In genomic region chr16:10740000-10740844, GRCh38 we compare ENCODE assay signal across 20 cellular contexts. TPM values are rescaled to one million over a fixed set of nuclear protein-coding genes. Genes with fewer than 3 reads are reported as not detected.
DNase-seq lines count a peak whose midpoint lies in the region; ATAC-seq and TF ChIP-seq lines count a peak whose summit lies in the region.
"Had no signal": no experiment of that assay in that cellular context is flagged by ENCODE, and none has a peak within 500 bp of the region (broad histone marks: within the 10 kb centered on the region; RNA-seq: fewer than 3 reads in every experiment).

No MANE protein-coding gene starts in this region.

- peaks cover 2% of the 10 kb centered on the region for H3K36me3 Mint-ChIP-seq in activated naive CD8-positive, alpha-beta T cell treated with anti-CD3 and anti-CD28 coated beads, Interleukin-2, amount 10 ng/mL, durations not matched to agents 7 days and 5 days
- H3K36me3 Mint-ChIP-seq in activated naive CD8-positive, alpha-beta T cell treated with anti-CD3 and anti-CD28 coated beads for 36 hours: peaks cover 4% of the 10 kb centered on the region
- peaks cover 3% of the 10 kb centered on the region for H3K36me3 Mint-ChIP-seq in activated CD8-positive, alpha-beta T cell treated with anti-CD3 and anti-CD28 coated beads for 36 hours (ENCODE audit: low read depth)
- H3K36me3 Mint-ChIP-seq in glutamatergic neuron (ENCODE audit: unreplicated experiment): no peaks in the 10 kb centered on the region
- H3K36me3 Mint-ChIP-seq in type B pancreatic cell: peaks cover 6% of the 10 kb centered on the region

- H3K27me3 Mint-ChIP-seq in activated naive CD8-positive, alpha-beta T cell treated with anti-CD3 and anti-CD28 coated beads, Interleukin-2, amount 10 ng/mL, durations not matched to agents 7 days and 5 days: no peaks in the 10 kb centered on the region
- no peaks in the 10 kb centered on the region for H3K27me3 Mint-ChIP-seq in activated naive CD8-positive, alpha-beta T cell treated with anti-CD3 and anti-CD28 coated beads for 36 hours
- H3K27me3 Mint-ChIP-seq in activated CD8-positive, alpha-beta T cell treated with anti-CD3 and anti-CD28 coated beads for 36 hours: no peaks in the 10 kb centered on the region
- H3K27me3 Mint-ChIP-seq in glutamatergic neuron (ENCODE audit: unreplicated experiment): peaks cover 8% of the 10 kb centered on the region
- no peaks in the 10 kb centered on the region for H3K27me3 Mint-ChIP-seq in type B pancreatic cell

- H3K9me3 Mint-ChIP-seq in activated naive CD8-positive, alpha-beta T cell treated with anti-CD3 and anti-CD28 coated beads, Interleukin-2, amount 10 ng/mL, durations not matched to agents 7 days and 5 days: no peaks in the 10 kb centered on the region
- H3K9me3 Mint-ChIP-seq in activated naive CD8-positive, alpha-beta T cell treated with anti-CD3 and anti-CD28 coated beads for 36 hours: no peaks in the 10 kb centered on the region
- H3K9me3 Mint-ChIP-seq in activated CD8-positive, alpha-beta T cell treated with anti-CD3 and anti-CD28 coated beads for 36 hours: no peaks in the 10 kb centered on the region
- H3K9me3 Mint-ChIP-seq in glutamatergic neuron (ENCODE audit: unreplicated experiment) (peaks cover 3% of the 10 kb centered on the region), type B pancreatic cell (no peaks in the 10 kb centered on the region)

- CTCF ChIA-PET in activated CD8-positive, alpha-beta T cell treated with anti-CD3 and anti-CD28 coated beads for 36 hours (lab: Charles Lee): interaction anchor here (1.1 to 6.8 kb wide), 2 partner anchors 179 to 225 kb away, joined by 4 to 74 read pairs; no protein-coding TSS in a partner anchor

- TF ChIP-seq CTCF in activated CD8-positive, alpha-beta T cell treated with anti-CD3 and anti-CD28 coated beads for 36 hours (IDR thresholded peaks at IDR 0.05): no peak
- TF ChIP-seq CTCF in glutamatergic neuron (IDR thresholded peaks at IDR 0.05; ENCODE audit: partially characterized antibody, unreplicated experiment) (no peak), type B pancreatic cell (conservative IDR thresholded peaks at IDR 0.05) (no peak)

- peaks cover 51% of the 10 kb centered on the region for H3K4me1 Mint-ChIP-seq in activated naive CD8-positive, alpha-beta T cell treated with anti-CD3 and anti-CD28 coated beads, Interleukin-2, amount 10 ng/mL, durations not matched to agents 7 days and 5 days
- H3K4me1 Mint-ChIP-seq in activated naive CD8-positive, alpha-beta T cell treated with anti-CD3 and anti-CD28 coated beads for 36 hours: peaks cover 37% of the 10 kb centered on the region
- peaks cover 43% of the 10 kb centered on the region for H3K4me1 Mint-ChIP-seq in activated CD8-positive, alpha-beta T cell treated with anti-CD3 and anti-CD28 coated beads for 36 hours (ENCODE audit: low read depth)
- H3K4me1 Mint-ChIP-seq in glutamatergic neuron (ENCODE audit: low read depth, unreplicated experiment) (peaks cover 8% of the 10 kb centered on the region), type B pancreatic cell (ENCODE audit: unreplicated experiment) (peaks cover 12% of the 10 kb centered on the region)

- DNase-seq in activated naive CD8-positive, alpha-beta T cell treated with anti-CD3 and anti-CD28 coated beads, Interleukin-2, amount 10 ng/mL, durations not matched to agents 7 days and 5 days: no peak
- no peak for DNase-seq in activated naive CD8-positive, alpha-beta T cell treated with anti-CD3 and anti-CD28 coated beads for 36 hours
- no peak for DNase-seq in activated CD8-positive, alpha-beta T cell treated with anti-CD3 and anti-CD28 coated beads for 36 hours
- DNase-seq in glutamatergic neuron: peak; percentile 2
- DNase-seq in type B pancreatic cell (ENCODE audit: extremely low spot score, unreplicated experiment): peak; percentile 24
- DNase-seq in A172 (ENCODE audit: low spot score): no peak
- DNase-seq in NCI-H1092 treated with DMSO at 0.1 percent for 48 hours (lab: John Stamatoyannopoulos, UW): no peak
- DNase-seq in stimulated activated CD4-positive, alpha-beta T cell treated with anti-CD3 and anti-CD28 coated beads, Interleukin-4, amount 100 ng/mL, for 1 hour: no peak
- DNase-seq: C1 segment of cervical spinal cord; cortex of kidney; MV-4-11; NCI-H1694 treated with DMSO at 0.1 percent for 48 hours; NCI-H2171 treated with DMSO at 0.1 percent for 48 hours; NCI-H526 treated with DMSO at 0.1 percent for 48 hours; retina; stimulated activated CD4-positive, alpha-beta T cell treated with anti-CD3 and anti-CD28 coated beads, Interleukin-12 subunit alpha, Interleukin-12 subunit beta, amount 100 ng/mL, for 4 hours; upper lobe of left lung had no signal

- POLR2A ChIA-PET in activated naive CD8-positive, alpha-beta T cell treated with anti-CD3 and anti-CD28 coated beads, Interleukin-2, amount 10 ng/mL, durations not matched to agents 7 days and 5 days (lab: Charles Lee): interaction anchor here (0.6 to 0.9 kb wide), 2 partner anchors 136 to 139 kb away, joined by 3 to 4 read pairs; partner anchors contain the start of gene CIITA
- POLR2A ChIA-PET in activated CD8-positive, alpha-beta T cell treated with anti-CD3 and anti-CD28 coated beads for 36 hours (lab: Charles Lee): interaction anchor here (0.6 kb wide), 1 partner anchor 195 kb away, joined by 3 read pairs; no protein-coding TSS in a partner anchor

- intact Hi-C loops in activated CD8-positive, alpha-beta T cell treated with anti-CD3 and anti-CD28 coated beads for 36 hours (cut with micrococcal nuclease): loop anchor here (5.0 to 10.0 kb wide), 2 partner anchors 75 to 177 kb away; no protein-coding TSS in a partner anchor

- peak overlapping the region; percentile 31 for H3K27ac Mint-ChIP-seq in activated naive CD8-positive, alpha-beta T cell treated with anti-CD3 and anti-CD28 coated beads, Interleukin-2, amount 10 ng/mL, durations not matched to agents 7 days and 5 days
- no peak overlapping the region for H3K27ac Mint-ChIP-seq in activated naive CD8-positive, alpha-beta T cell treated with anti-CD3 and anti-CD28 coated beads for 36 hours
- peak overlapping the region; percentile 21 for H3K27ac Mint-ChIP-seq in activated CD8-positive, alpha-beta T cell treated with anti-CD3 and anti-CD28 coated beads for 36 hours
- no peak overlapping the region for H3K27ac Mint-ChIP-seq in glutamatergic neuron (ENCODE audit: unreplicated experiment)
- no peak overlapping the region for H3K27ac Mint-ChIP-seq in type B pancreatic cell

- H3K4me3 Mint-ChIP-seq in activated naive CD8-positive, alpha-beta T cell treated with anti-CD3 and anti-CD28 coated beads, Interleukin-2, amount 10 ng/mL, durations not matched to agents 7 days and 5 days: peak overlapping the region; percentile 34
- no peak overlapping the region for H3K4me3 Mint-ChIP-seq in activated naive CD8-positive, alpha-beta T cell treated with anti-CD3 and anti-CD28 coated beads for 36 hours
- H3K4me3 Mint-ChIP-seq in activated CD8-positive, alpha-beta T cell treated with anti-CD3 and anti-CD28 coated beads for 36 hours: no peak overlapping the region
- H3K4me3 Mint-ChIP-seq in glutamatergic neuron (ENCODE audit: unreplicated experiment): no peak overlapping the region
- H3K4me3 Mint-ChIP-seq in type B pancreatic cell: no peak overlapping the region

- no peak for ATAC-seq in activated naive CD8-positive, alpha-beta T cell treated with anti-CD3 and anti-CD28 coated beads, Interleukin-2, amount 10 ng/mL, durations not matched to agents 7 days and 5 days (ENCODE audit: low read depth)
- no peak for ATAC-seq in activated CD8-positive, alpha-beta T cell treated with anti-CD3 and anti-CD28 coated beads for 36 hours
- ATAC-seq: activated CD4-positive, CD25-positive, alpha-beta regulatory T cell treated with anti-CD3 and anti-CD28 coated beads, Interleukin-2, amount 50 U/mL, for 24 hours had no signal

RNA-seq across cellular contexts. Expression of gene NUBP1, which starts 3.4 kb away (rescaled TPM):
- total RNA-seq in activated naive CD8-positive, alpha-beta T cell treated with anti-CD3 and anti-CD28 coated beads, Interleukin-2, amount 10 ng/mL, durations not matched to agents 7 days and 5 days: 10 to 100 TPM; 24.5 to 24.6 TPM
- 10 to 100 TPM; 24.3 to 26.7 TPM for total RNA-seq in activated naive CD8-positive, alpha-beta T cell treated with anti-CD3 and anti-CD28 coated beads for 36 hours
- total RNA-seq in activated CD8-positive, alpha-beta T cell treated with anti-CD3 and anti-CD28 coated beads for 36 hours: 10 to 100 TPM; 22.8 to 23.1 TPM
- total RNA-seq in glutamatergic neuron (ENCODE audit: unreplicated experiment) (23.2 TPM), type B pancreatic cell (ENCODE audit: low replicate concordance) (20.8 and 24.1 TPM in 2 replicates)
- total RNA-seq in A172 (2014; rRNA removed; shearing (Covaris generic)): 39.8 and 44.7 TPM in 2 replicates

RNA-seq across cellular contexts. Expression of gene TEKT5, which starts 45.5 kb away (rescaled TPM):
- not detected for total RNA-seq in activated naive CD8-positive, alpha-beta T cell treated with anti-CD3 and anti-CD28 coated beads, Interleukin-2, amount 10 ng/mL, durations not matched to agents 7 days and 5 days
- not detected for total RNA-seq in activated naive CD8-positive, alpha-beta T cell treated with anti-CD3 and anti-CD28 coated beads for 36 hours
- under 1 TPM; 0.16 to 0.43 TPM for total RNA-seq in activated CD8-positive, alpha-beta T cell treated with anti-CD3 and anti-CD28 coated beads for 36 hours
- total RNA-seq in glutamatergic neuron (ENCODE audit: unreplicated experiment): not detected
- 0.41 and 0.52 TPM in 2 replicates for total RNA-seq in type B pancreatic cell (ENCODE audit: low replicate concordance)
- total RNA-seq in A172 (2014; rRNA removed; shearing (Covaris generic)): not detected in 2 replicates
- total RNA-seq: lung microvascular endothelial cell, osteocyte had no signal

Comparison
In these comparisons a context has a peak if more than half of its experiments do, and no peak if none do; other contexts are left out.
1. H3K27ac Mint-ChIP-seq: peak in activated naive CD8-positive, alpha-beta T cell treated with anti-CD3 and anti-CD28 coated beads, Interleukin-2, amount 10 ng/mL, durations not matched to agents 7 days and 5 days (single experiment) and activated CD8-positive, alpha-beta T cell treated with anti-CD3 and anti-CD28 coated beads for 36 hours (single experiment); none in activated naive CD8-positive, alpha-beta T cell treated with anti-CD3 and anti-CD28 coated beads for 36 hours (single experiment), glutamatergic neuron (single experiment) and type B pancreatic cell (single experiment).
2. DNase-seq: peak in glutamatergic neuron (single experiment) and type B pancreatic cell (single experiment); none in activated naive CD8-positive, alpha-beta T cell treated with anti-CD3 and anti-CD28 coated beads, Interleukin-2, amount 10 ng/mL, durations not matched to agents 7 days and 5 days (single experiment), activated naive CD8-positive, alpha-beta T cell treated with anti-CD3 and anti-CD28 coated beads for 36 hours (single experiment), activated CD8-positive, alpha-beta T cell treated with anti-CD3 and anti-CD28 coated beads for 36 hours (single experiment), A172 (single experiment), NCI-H1092 treated with DMSO at 0.1 percent for 48 hours (single experiment) and stimulated activated CD4-positive, alpha-beta T cell treated with anti-CD3 and anti-CD28 coated beads, Interleukin-4, amount 100 ng/mL, for 1 hour (single experiment).